8 cellular contexts compared by ENCODE assay signal in the genomic region with DNA sequence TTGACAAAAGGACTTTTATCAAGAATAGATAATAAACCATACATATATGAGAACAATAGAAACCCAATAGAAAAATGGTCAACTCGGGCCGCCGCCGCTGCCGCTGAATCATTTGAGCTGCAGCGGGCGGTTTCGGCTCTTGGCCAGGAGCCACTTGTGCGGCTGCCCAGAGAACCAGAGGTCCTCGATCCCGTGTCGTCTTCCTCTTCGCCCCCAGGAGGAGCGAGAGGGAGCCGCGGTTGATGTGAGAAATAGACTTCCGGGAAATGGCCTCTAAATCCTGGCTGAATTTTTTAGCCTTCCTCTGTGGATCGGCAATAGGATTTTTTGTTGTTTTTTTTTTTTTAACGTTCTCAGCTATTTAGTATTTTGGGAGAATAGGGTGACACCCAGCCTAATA. TPM values are rescaled to one million over a fixed set of nuclear protein-coding genes. Genes with fewer than 3 reads are reported as not detected.
DNase-seq lines count a peak whose midpoint lies in the region; ATAC-seq, FAIRE-seq and TF ChIP-seq lines count a peak whose summit lies in the region.

No MANE protein-coding gene starts in this region.

- peak in 3 of 4 experiments; percentile 37 to 57 (median 49) for ATAC-seq in T-cell (replicated peaks in 1 of 4)
- ATAC-seq in HepG2 = peak; percentile 96

- in situ Hi-C loops in HepG2 (cut with HindIII; ENCODE audit: extremely low pct_ligation_motif_present, low pct_unique_long_range_greater_than_20kb) = no loop called here

- intact Hi-C loops in dorsolateral prefrontal cortex (cut with DNase I) = no loop called here
- intact Hi-C loops in HepG2 (cut with micrococcal nuclease; ENCODE audit: unreplicated experiment) = no loop called here
- intact Hi-C loops in OCI-LY7 (cut with micrococcal nuclease; ENCODE audit: unreplicated experiment) = no loop called here

- no peak for TF ChIP-seq RAD21 in HepG2 (CRISPR knock-in tag; IDR thresholded peaks at IDR 0.05)

- H3K9me3 ChIP-seq in HepG2 (ENCODE audit: low read length) (no peaks in the 10 kb centered on the region), OCI-LY7 (ENCODE audit: low read length) (no peaks in the 10 kb centered on the region)

- H3K36me3 ChIP-seq in HepG2 (replicated peaks in 1 of 2; ENCODE audit: control insufficient read depth in 1 of 2, insufficient read depth in 2 of 2, low read length in 2 of 2) = no peaks in the 10 kb centered on the region
- H3K36me3 ChIP-seq in OCI-LY7 (ENCODE audit: insufficient read depth, low read length) = no peaks in the 10 kb centered on the region

- H3K4me2 ChIP-seq in HepG2 (ENCODE audit: low read depth, low read length) = peak overlapping the region; percentile 79
- H3K4me2 ChIP-seq in OCI-LY7 (ENCODE audit: low read length) = no peak overlapping the region

- no peak for FAIRE-seq in HepG2 (lab: Jason Lieb, UNC)

- no peak for TF ChIP-seq EP300 in HepG2 (IDR thresholded peaks at IDR 0.05; ENCODE audit: low read depth in 2 of 2, low read length in 2 of 2)
- no peak for TF ChIP-seq EP300 in HepG2 (CRISPR knock-in tag; IDR thresholded peaks at IDR 0.05; ENCODE audit: borderline replicate concordance)

- H3K4me1 ChIP-seq in HepG2 (ENCODE audit: insufficient read depth, low read length) (peaks cover 19% of the 10 kb centered on the region), OCI-LY7 (ENCODE audit: insufficient read depth, low read length, poor library complexity, severe bottlenecking) (no peaks in the 10 kb centered on the region)

- POLR2A ChIA-PET in T-cell (lab: Charles Lee) (no interaction called here), HepG2 (lab: Yijun Ruan, JAX) (no interaction called here), OCI-LY7 (lab: Charles Lee) (no interaction called here)

- no peak overlapping the region for H3K27ac Mint-ChIP-seq in T-cell

- H3K27me3 ChIP-seq in dorsolateral prefrontal cortex = peaks cover 0 to 7% (median 0%) of the 10 kb centered on the region in 45 donors
- no peaks in the 10 kb centered on the region for H3K27me3 ChIP-seq in HepG2 (ENCODE audit: control insufficient read depth in 1 of 2, insufficient read depth in 2 of 2, low read length in 2 of 2)

- H3K9me3 Mint-ChIP-seq in T-cell = no peaks in the 10 kb centered on the region

- H3K9ac ChIP-seq in HepG2 (ENCODE audit: insufficient read depth, low read depth, low read length) = no peak overlapping the region

- H3K4me1 Mint-ChIP-seq in T-cell = peaks cover 21 to 22% (median 22%) of the 10 kb centered on the region in 3 donors

- H3K4me3 ChIP-seq in dorsolateral prefrontal cortex = peak overlapping the region; percentile 3 to 71 (median 46)
- H3K4me3 ChIP-seq in HepG2 (replicated peaks in 1 of 3; ENCODE audit: insufficient read depth in 1 of 3, low read depth in 2 of 3, low read length in 3 of 3) = peak overlapping the region; percentile 33 to 52 (median 50); a peak in 5 of 6 replicates
- H3K4me3 ChIP-seq in OCI-LY7 (ENCODE audit: low read depth, low read length, poor library complexity, severe bottlenecking) = no peak overlapping the region

- H3K27ac ChIP-seq in dorsolateral prefrontal cortex (peak overlapping the region in 5 of 59 donors; percentile 9 to 66 (median 28)), HepG2 (ENCODE audit: extremely low read length, insufficient read depth, low read length) (no peak overlapping the region), OCI-LY7 (ENCODE audit: low read depth, low read length, poor library complexity, severe bottlenecking) (no peak overlapping the region)

- CTCF ChIA-PET in T-cell (lab: Charles Lee) (interaction anchor here in 1 of 2 donors (0.6 kb wide), 1 partner anchor 1146 kb away, joined by 3 read pairs; no protein-coding TSS in a partner anchor), HepG2 (lab: Yijun Ruan, JAX; ENCODE audit: low intra/inter-chr PET ratio, low total read pairs) (no interaction called here), OCI-LY7 (lab: Charles Lee; ENCODE audit: unreplicated experiment) (no interaction called here)

- H4K20me1 ChIP-seq in HepG2 (ENCODE audit: insufficient read depth, low read length) (no peaks in the 10 kb centered on the region), OCI-LY7 (ENCODE audit: insufficient read depth, low read length) (no peaks in the 10 kb centered on the region)

- H3K9me2 ChIP-seq in OCI-LY7 (ENCODE audit: insufficient read depth, low read length) = no peaks in the 10 kb centered on the region

- H3K27me3 Mint-ChIP-seq in T-cell = peaks cover 5 to 9% of the 10 kb centered on the region in 2 donors

- no peaks in the 10 kb centered on the region for H3K36me3 Mint-ChIP-seq in T-cell

- WGBS in HepG2 (ENCODE audit: low lambda C conversion rate) = 2% methylated on average over 19 of the region's 19 CpGs

- H3K79me2 ChIP-seq in HepG2 (ENCODE audit: insufficient read depth, low read length) (no peaks in the 10 kb centered on the region), OCI-LY7 (ENCODE audit: insufficient read depth, low read depth, low read length) (no peaks in the 10 kb centered on the region)

- DNase-seq in stimulated activated naive CD4-positive, alpha-beta T cell treated with Interleukin-2 at 50 U/mL for 16 hours (lab: John Stamatoyannopoulos, UW) = peak; percentile 0
- DNase-seq in stimulated activated naive CD4-positive, alpha-beta T cell (lab: John Stamatoyannopoulos, UW) = no peak
- DNase-seq in Kasumi-1 (lab: John Stamatoyannopoulos, UW) = peak; percentile 69 to 70
- peak in 10 of 34 experiments; percentile 1 to 30 (median 11) for DNase-seq in T-cell
- peak; percentile 52 to 79 (median 69) for DNase-seq in dorsolateral prefrontal cortex
- peak; percentile 70 for DNase-seq in HepG2 (ENCODE audit: low spot score)
- peak in 2 of 3 donors; percentile 10 to 17 for DNase-seq in stimulated activated CD4-positive, alpha-beta T cell treated with anti-CD3 and anti-CD28 coated beads, TNF-alpha, amount 100 ng/mL, for 48 hours (ENCODE audit: low read depth in 3 of 3)
- DNase-seq in OCI-LY7 (ENCODE audit: low spot score) = no peak

- H2AFZ ChIP-seq in HepG2 (ENCODE audit: low read length) (no peak overlapping the region), OCI-LY7 (ENCODE audit: low read length) (no peak overlapping the region)

- no peak for TF ChIP-seq POLR2A in HepG2 (IDR thresholded peaks at IDR 0.05; ENCODE audit: insufficient read depth in 1 of 2, low read depth in 2 of 2, low read length in 2 of 2)

- TF ChIP-seq CTCF in dorsolateral prefrontal cortex (IDR thresholded peaks at IDR 0.05 in 54 of 56, conservative IDR thresholded peaks at IDR 0.05 in 2 of 56; ENCODE audit: low read depth in 1 of 56, partially characterized antibody in 56 of 56) (peak in 24 of 56 donors; percentile 5 to 50 (median 19)), HepG2 (CRISPR knock-in tag; IDR thresholded peaks at IDR 0.05) (peak; percentile 32; the same call in 1 of the 2 replicates), OCI-LY7 (conservative IDR thresholded peaks at IDR 0.05; ENCODE audit: low read length) (no peak)

- BruUV-seq in HepG2 (replicated peaks; lab: Mats Ljungman, UMichigan) = no TSS peak
- no TSS peak for BruUV-seq in OCI-LY7 (replicated peaks; lab: Mats Ljungman, UMichigan)

- H3K4me3 Mint-ChIP-seq in T-cell = peak overlapping the region; percentile 53 to 64 (median 62)

TF ChIP-seq in HepG2, 621 proteins besides CTCF, POLR2A, EP300 and RAD21 (continues in another document):
- TF ChIP-seq ZNF180 (CRISPR knock-in tag; IDR thresholded peaks at IDR 0.05; ENCODE audit: borderline replicate concordance, low read depth) = no peak
- no peak for TF ChIP-seq GPN1 (CRISPR knock-in tag; IDR thresholded peaks at IDR 0.05; ENCODE audit: borderline replicate concordance)
- TF ChIP-seq PHF20 (CRISPR knock-in tag; IDR thresholded peaks at IDR 0.05) = no peak; the same call in 1 of the 2 replicates
- TF ChIP-seq ETV6 (CRISPR knock-in tag; conservative IDR thresholded peaks at IDR 0.05) = 0 out of 2 replicates have a peak, but pooled peaks have one; percentile 73
- TF ChIP-seq HNRNPK (IDR thresholded peaks at IDR 0.05; ENCODE audit: low read depth, low read length, poor library complexity, severe bottlenecking) = no peak
- TF ChIP-seq, protein P1, sequence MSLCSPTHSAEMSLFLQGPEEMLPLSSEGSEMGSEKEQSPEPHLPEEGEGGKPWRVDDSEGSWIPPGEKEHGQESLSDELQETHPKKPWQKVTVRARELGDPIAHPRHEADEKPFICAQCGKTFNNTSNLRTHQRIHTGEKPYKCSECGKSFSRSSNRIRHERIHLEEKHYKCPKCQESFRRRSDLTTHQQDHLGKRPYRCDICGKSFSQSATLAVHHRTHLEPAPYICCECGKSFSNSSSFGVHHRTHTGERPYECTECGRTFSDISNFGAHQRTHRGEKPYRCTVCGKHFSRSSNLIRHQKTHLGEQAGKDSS (CRISPR knock-in tag; IDR thresholded peaks at IDR 0.05; ENCODE audit: borderline replicate concordance, low read depth) = no peak

RNA-seq across cellular contexts. Expression of a gene that starts 44.8 kb away (rescaled TPM):
- total RNA-seq in T-cell (100 to 1,000 TPM in 1 of 5 donors, 10 to 100 TPM in 4; 84.3 to 111 (median 86.7) TPM), dorsolateral prefrontal cortex (100 to 1,000 TPM in 36 of 120 experiments, 10 to 100 TPM in 84; 76.6 to 122 (median 94.4) TPM), HepG2 (2016; rRNA removed; fragmentation: Illumina TruSeq; extraction: Trizol) (61.1 and 71.0 TPM in 2 replicates), OCI-LY7 (2022) (163 and 165 TPM in 2 replicates)
- 154 and 171 TPM in 2 replicates for total RNA-seq in HepG2 (2016; cell fraction: cytosol; rRNA removed; fragmentation: Illumina TruSeq; extraction: Trizol; ENCODE audit: low read depth)
- total RNA-seq in HepG2 (2016; cell fraction: insoluble cytoplasmic fraction; rRNA removed; fragmentation: Illumina TruSeq; extraction: Trizol) = 57.9 and 73.0 TPM in 2 replicates
- 136 and 154 TPM in 2 replicates for total RNA-seq in HepG2 (2016; cell fraction: membrane; rRNA removed; fragmentation: Illumina TruSeq; extraction: Trizol)
- 63.9 and 71.3 TPM in 2 replicates for total RNA-seq in HepG2 (2016; cell fraction: nucleus; rRNA removed; fragmentation: Illumina TruSeq; extraction: Trizol)
- 41.1 and 41.8 TPM in 2 replicates for polyA plus RNA-seq in HepG2 (2011; rRNA removed)
- 23.1 and 26.5 TPM in 2 replicates for polyA plus RNA-seq in HepG2 (2011; cell fraction: cytosol; rRNA removed)
- 51.8 and 56.3 TPM in 2 replicates for polyA plus RNA-seq in HepG2 (2011; cell fraction: nucleus; rRNA removed)
- polyA plus RNA-seq in HepG2 (2012) = 57.5 and 72.3 TPM in 2 replicates
- polyA plus RNA-seq in HepG2 (2016; cell fraction: cytosol; fragmentation: Illumina TruSeq; extraction: Trizol; ENCODE audit: low read depth) = 9.6 and 10.5 TPM in 2 replicates
- polyA plus RNA-seq in HepG2 (2016; cell fraction: insoluble cytoplasmic fraction; fragmentation: Illumina TruSeq; extraction: Trizol; ENCODE audit: low read depth) = 73.7 and 82.7 TPM in 2 replicates
- polyA plus RNA-seq in HepG2 (2016; cell fraction: membrane; fragmentation: Illumina TruSeq; extraction: Trizol; ENCODE audit: low read depth) = 13.8 and 15.2 TPM in 2 replicates
- 82.1 and 88.7 TPM in 2 replicates for polyA plus RNA-seq in HepG2 (2016; cell fraction: nucleus; fragmentation: Illumina TruSeq; extraction: Trizol; ENCODE audit: insufficient read depth, low read depth)
- 89.9 and 157 TPM in 2 replicates for polyA minus RNA-seq in HepG2 (2011; rRNA and poly(A)+ RNA removed; ENCODE audit: low replicate concordance)
- 30.1 and 34.8 TPM in 2 replicates for polyA minus RNA-seq in HepG2 (2011; cell fraction: cytosol; rRNA and poly(A)+ RNA removed)
- polyA minus RNA-seq in HepG2 (2011; cell fraction: nucleus; rRNA and poly(A)+ RNA removed) = 117 and 119 TPM in 2 replicates
- 90.4 and 207 TPM in 2 replicates for total RNA-seq in OCI-LY7 (2014; rRNA removed; shearing (Covaris generic))

Comparison
In these comparisons a context has a peak if more than half of its experiments do, and no peak if none do; other contexts are left out.
1. DNase-seq: peak in stimulated activated naive CD4-positive, alpha-beta T cell treated with Interleukin-2 at 50 U/mL for 16 hours (single experiment), Kasumi-1 (2 of 2), dorsolateral prefrontal cortex (10 of 10), HepG2 (single experiment) and stimulated activated CD4-positive, alpha-beta T cell treated with anti-CD3 and anti-CD28 coated beads, TNF-alpha, amount 100 ng/mL, for 48 hours (2 of 3); none in stimulated activated naive CD4-positive, alpha-beta T cell (0 of 6) and OCI-LY7 (single experiment).